In genomic region chr9:37747271-37747753, GRCh38 we compare ENCODE assay signal across 8 cellular contexts. TPM values are rescaled to one million over a fixed set of nuclear protein-coding genes. Genes with fewer than 3 reads are reported as not detected.
A peak's percentile ranks its signal among the peaks of the same experiment; 100 is the strongest.
DNase-seq lines count a peak whose midpoint lies in the region; ATAC-seq and TF ChIP-seq lines count a peak whose summit lies in the region.

No MANE protein-coding gene starts in this region.

- H3K27ac Mint-ChIP-seq in CD14-positive monocyte = no peak overlapping the region

- H3K36me3 ChIP-seq in adipocyte (ENCODE audit: control insufficient read depth, insufficient read depth, low read length, severe bottlenecking) (no peaks in the 10 kb centered on the region), right atrium auricular region (no peaks in the 10 kb centered on the region)

- H3K4me3 ChIP-seq in LNCaP clone FGC (ENCODE audit: low read depth, low read length) (no peak overlapping the region), adipocyte (ENCODE audit: low read length) (no peak overlapping the region), right atrium auricular region (no peak overlapping the region)

- no peak overlapping the region for H3K9ac ChIP-seq in adipocyte (ENCODE audit: low read length)

- no peak for DNase-seq in CD14-positive monocyte (ENCODE audit: low spot score)
- peak; percentile 84 for DNase-seq in GM19240 (ENCODE audit: insufficient read length, low spot score)
- peak; percentile 46 for DNase-seq in LNCaP clone FGC (ENCODE audit: low read depth)
- peak; percentile 48 for DNase-seq in SKM-1 (lab: John Stamatoyannopoulos, UW; ENCODE audit: unreplicated experiment)
- peak; percentile 84 for DNase-seq in adipocyte (ENCODE audit: low read depth)
- DNase-seq in right atrium auricular region (ENCODE audit: low spot score) = peak; percentile 58
- peak; percentile 71 for DNase-seq in sciatic nerve (ENCODE audit: low spot score)

- intact Hi-C loops in CD14-positive monocyte (cut with micrococcal nuclease) = loop anchor here (5.0 kb wide), 2 partner anchors 615 to 655 kb away; no protein-coding TSS in a partner anchor
- intact Hi-C loops in sciatic nerve (cut with DNase I) = loop anchor here (10.0 kb wide), 1 partner anchor 617 kb away; no protein-coding TSS in a partner anchor

- TF ChIP-seq CTCF in CD14-positive monocyte (IDR thresholded peaks at IDR 0.05) (peak; percentile 87), LNCaP clone FGC (IDR thresholded peaks at IDR 0.05; ENCODE audit: control insufficient read depth, extremely low read depth, insufficient read depth) (peak; percentile 94), right atrium auricular region (IDR thresholded peaks at IDR 0.05) (peak; percentile 82 to 90)

- H3K4me1 ChIP-seq in adipocyte (ENCODE audit: control insufficient read depth, insufficient read depth, low read length) (no peaks in the 10 kb centered on the region), right atrium auricular region (no peaks in the 10 kb centered on the region)

- no peaks in the 10 kb centered on the region for H3K27me3 ChIP-seq in adipocyte (replicated peaks; ENCODE audit: control insufficient read depth, insufficient read depth, low read length)
- H3K27me3 ChIP-seq in right atrium auricular region = no peaks in the 10 kb centered on the region

- ATAC-seq in sciatic nerve (peak; percentile 75), GM21717 (IDR thresholded peaks at IDR 0.05; ENCODE audit: unreplicated experiment) (no peak)

- H3K4me1 Mint-ChIP-seq in CD14-positive monocyte = no peaks in the 10 kb centered on the region

- no peak overlapping the region for H3K4me3 Mint-ChIP-seq in CD14-positive monocyte

- H3K27me3 Mint-ChIP-seq in CD14-positive monocyte (ENCODE audit: low read depth in 3 of 3) = peaks cover 2 to 9% (median 3%) of the 10 kb centered on the region in 3 donors

- no peaks in the 10 kb centered on the region for H3K9me3 ChIP-seq in adipocyte (ENCODE audit: control insufficient read depth, low read length)
- H3K9me3 ChIP-seq in right atrium auricular region = no peaks in the 10 kb centered on the region

- H3K27ac ChIP-seq in right atrium auricular region = no peak overlapping the region

- peaks cover 0 to under 1% (median 0%) of the 10 kb centered on the region in 7 donors for H3K9me3 Mint-ChIP-seq in CD14-positive monocyte

- no peaks in the 10 kb centered on the region for H3K36me3 Mint-ChIP-seq in CD14-positive monocyte

RNA-seq across cellular contexts. Expression of gene TRMT10B, which starts 6.3 kb away (rescaled TPM):
- 1 to 10 TPM; 5.2 to 9.4 TPM for polyA plus RNA-seq in CD14-positive monocyte
- total RNA-seq in right atrium auricular region = 1 to 10 TPM; 2.5 to 3.9 TPM
- total RNA-seq in sciatic nerve = 17.9 TPM

RNA-seq across cellular contexts. Expression of gene EXOSC3, which starts 37.6 kb away (rescaled TPM):
- polyA plus RNA-seq in CD14-positive monocyte = 10 to 100 TPM; 19.6 to 25.2 TPM
- 10 to 100 TPM; 14.1 to 16.9 TPM for total RNA-seq in right atrium auricular region
- 28.0 TPM for total RNA-seq in sciatic nerve

RNA-seq across cellular contexts. Expression of gene DCAF10, which starts 53.3 kb away (rescaled TPM):
- polyA plus RNA-seq in CD14-positive monocyte = 10 to 100 TPM; 14.7 to 17.2 TPM
- total RNA-seq in right atrium auricular region = 10 to 100 TPM; 14.1 to 18.2 TPM
- 25.3 TPM for total RNA-seq in sciatic nerve
